Comparison of ENCODE assay signal across 1 cellular context in the genomic region with DNA sequence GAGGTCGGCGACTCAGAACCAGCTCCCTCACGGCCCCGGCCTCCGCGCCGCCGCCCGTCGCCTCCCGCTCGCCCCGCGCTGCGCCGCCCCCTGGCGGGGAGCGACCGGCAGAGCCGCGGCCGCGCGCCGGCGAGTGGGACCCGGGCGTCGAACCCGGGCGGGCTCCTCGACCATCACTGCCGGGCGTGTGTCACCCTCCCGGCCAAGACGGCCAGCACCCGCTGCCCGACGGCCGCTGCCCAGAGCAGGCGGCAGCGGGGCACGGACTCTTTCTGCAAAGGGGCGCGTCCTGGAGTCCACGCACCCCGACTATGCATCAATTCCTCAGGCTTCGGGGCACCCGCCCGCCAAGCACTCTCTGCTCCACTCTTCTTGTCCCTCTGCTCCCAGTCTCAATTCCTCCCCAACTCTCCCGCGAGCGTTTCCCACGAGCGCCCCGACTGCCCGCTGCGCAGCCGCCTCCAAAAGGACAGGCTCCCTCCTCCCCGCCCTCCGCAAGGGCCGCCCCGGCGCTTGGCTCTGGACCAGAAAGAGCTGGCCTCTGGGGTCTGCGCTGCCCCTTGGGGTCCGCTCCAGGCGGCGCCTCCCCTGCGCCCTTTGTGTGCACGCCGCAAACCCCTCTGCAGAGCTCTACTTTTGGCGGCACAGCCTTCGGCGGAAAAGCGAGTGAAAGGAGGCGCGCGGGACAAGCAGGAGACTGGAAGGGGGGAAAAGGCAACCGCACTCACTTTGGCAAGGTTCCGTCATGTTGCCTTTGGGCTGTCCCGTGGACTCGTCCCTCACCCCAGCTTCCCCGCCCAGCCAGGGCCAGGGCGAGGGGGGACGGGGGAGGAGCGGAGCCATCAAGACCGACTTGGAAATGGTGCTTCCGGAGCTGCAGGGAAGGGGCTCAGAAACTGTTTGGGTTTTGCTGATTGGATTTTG.
TF ChIP-seq lines count a peak whose summit lies in the region.

No MANE protein-coding gene starts in this region.

TF ChIP-seq in HepG2, 621 proteins besides CTCF, POLR2A, EP300 and RAD21 (continued from another document):
- TF ChIP-seq ZBTB4 (CRISPR knock-in tag; IDR thresholded peaks at IDR 0.05; ENCODE audit: borderline replicate concordance) (0 out of 2 replicates have a peak, but pooled peaks have one; percentile 25), SMAD1 (CRISPR knock-in tag; IDR thresholded peaks at IDR 0.05; ENCODE audit: borderline replicate concordance, low read depth) (no peak), ZNF333 (CRISPR knock-in tag; IDR thresholded peaks at IDR 0.05; ENCODE audit: borderline replicate concordance) (0 out of 2 replicates have a peak, but pooled peaks have one; percentile 51)
TF ChIP-seq in HepG2: peak in this region for 35.
